Comparison of ENCODE assay signal across 1 cellular context in the genomic region with DNA sequence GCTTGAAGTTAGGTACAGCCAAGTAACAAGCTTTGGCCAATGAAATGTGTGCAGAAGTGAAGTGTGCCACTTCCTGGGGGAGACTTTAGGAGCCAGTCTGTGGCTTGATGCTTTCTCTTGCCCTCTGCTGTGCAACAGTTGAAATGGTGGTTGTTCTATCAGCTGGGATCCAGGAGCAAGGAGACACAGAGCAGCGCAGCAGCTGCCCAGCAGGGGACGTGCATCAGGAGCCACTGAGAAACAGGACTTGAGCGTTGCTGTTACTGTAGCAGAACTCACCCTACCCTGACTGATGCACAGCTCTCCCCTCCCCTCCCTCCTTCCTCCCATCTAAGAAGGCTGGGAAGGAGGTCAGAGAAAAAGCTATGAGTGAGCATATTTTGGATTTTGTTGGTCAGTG.
TF ChIP-seq lines count a peak whose summit lies in the region.

No MANE protein-coding gene starts in this region.

TF ChIP-seq in H1, 55 proteins besides CTCF, POLR2A, EP300 and RAD21:
- TF ChIP-seq GTF2F1 (IDR thresholded peaks at IDR 0.05; ENCODE audit: borderline replicate concordance, low read depth, low read length): no peak
- TF ChIP-seq, protein P1, sequence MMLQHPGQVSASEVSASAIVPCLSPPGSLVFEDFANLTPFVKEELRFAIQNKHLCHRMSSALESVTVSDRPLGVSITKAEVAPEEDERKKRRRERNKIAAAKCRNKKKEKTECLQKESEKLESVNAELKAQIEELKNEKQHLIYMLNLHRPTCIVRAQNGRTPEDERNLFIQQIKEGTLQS (IDR thresholded peaks at IDR 0.05; ENCODE audit: insufficient read depth, low read depth, low read length): no peak
- TF ChIP-seq HDAC2 (IDR thresholded peaks at IDR 0.05; ENCODE audit: borderline replicate concordance in 1 of 2, low read depth in 2 of 2, low read length in 2 of 2): no peak
